Comparison of ENCODE assay signal across 8 cellular contexts in genomic region chr3:49856181-49857005, GRCh38. TPM values are rescaled to one million over a fixed set of nuclear protein-coding genes. Genes with fewer than 3 reads are reported as not detected.
DNase-seq lines count a peak whose midpoint lies in the region; ATAC-seq and TF ChIP-seq lines count a peak whose summit lies in the region.

TSS of gene TRAIP (minus strand) at chr3:49856564. CDS start at chr3:49856453, 111 bp downstream.

- TF ChIP-seq CTCF in astrocyte of the cerebellum (IDR thresholded peaks at IDR 0.05; ENCODE audit: low read depth, low read length, missing control alignments) = no peak
- TF ChIP-seq CTCF in hepatocyte (IDR thresholded peaks at IDR 0.05; ENCODE audit: poor library complexity) = no peak

- peaks cover 11% of the 10 kb centered on the region for H3K79me2 ChIP-seq in hepatocyte

- peak; percentile 60 for ATAC-seq in GM18508 (IDR thresholded peaks at IDR 0.05; ENCODE audit: insufficient read depth, unreplicated experiment)
- ATAC-seq in HG02973 (IDR thresholded peaks at IDR 0.05; ENCODE audit: unreplicated experiment) = peak; percentile 85

- H3K27me3 ChIP-seq in hepatocyte = no peaks in the 10 kb centered on the region

- H2AFZ ChIP-seq in hepatocyte = peak within 1 kb of the TSS; percentile 72

- H3K9me3 ChIP-seq in hepatocyte (ENCODE audit: low read depth) = no peaks in the 10 kb centered on the region

- no peaks in the 10 kb centered on the region for H3K36me3 ChIP-seq in hepatocyte (replicated peaks; ENCODE audit: insufficient read depth, low read depth)

- DNase-seq in NCI-H2029 treated with DMSO at 0.1 percent for 48 hours (lab: John Stamatoyannopoulos, UW) = peak; percentile 60
- DNase-seq in T-helper 9 cell = peak; percentile 93
- DNase-seq in astrocyte of the cerebellum (ENCODE audit: low read depth) = peak; percentile 83
- peak; percentile 97 for DNase-seq in hepatocyte (ENCODE audit: low spot score)
- DNase-seq in renal cortical epithelial cell (ENCODE audit: low read depth) = peak; percentile 86
- no peak for DNase-seq in cortex of kidney (lab: John Stamatoyannopoulos, UW)

- peak within 1 kb of the TSS; percentile 82 for H3K4me2 ChIP-seq in hepatocyte

- peak within 1 kb of the TSS; percentile 80 for H3K4me3 ChIP-seq in astrocyte of the cerebellum (ENCODE audit: low read depth, low read length)
- H3K4me3 ChIP-seq in hepatocyte = peak within 1 kb of the TSS; percentile 34

- H4K20me1 ChIP-seq in hepatocyte (ENCODE audit: insufficient read depth, poor library complexity, severe bottlenecking) = no peaks in the 10 kb centered on the region

- WGBS in hepatocyte (ENCODE audit: low lambda C conversion rate, missing lambda C conversion rate) = 4% methylated on average over 47 of the region's 52 CpGs

- no peaks in the 10 kb centered on the region for H3K4me1 ChIP-seq in hepatocyte (ENCODE audit: insufficient read depth)

- no peaks in the 10 kb centered on the region for H3K9me2 ChIP-seq in hepatocyte (replicated peaks; ENCODE audit: insufficient read depth)

- in situ Hi-C loops in astrocyte of the cerebellum (cut with HindIII; ENCODE audit: low sequenced_read_pairs) = loop anchor here (25.0 kb wide), 2 partner anchors 119 to 206 kb away; no protein-coding TSS in a partner anchor

- peak within 1 kb of the TSS; percentile 14 for H3K27ac ChIP-seq in hepatocyte

RNA-seq across cellular contexts. Expression of gene TRAIP, which starts in this region (rescaled TPM):
- total RNA-seq in hepatocyte (2.5 and 4.9 TPM in 2 replicates), renal cortical epithelial cell (1.6 and 2.8 TPM in 2 replicates)
- polyA plus RNA-seq in hepatocyte = 3.1 and 6.6 TPM in 2 replicates
